Comparison of ENCODE assay signal across 8 cellular contexts in the genomic region with DNA sequence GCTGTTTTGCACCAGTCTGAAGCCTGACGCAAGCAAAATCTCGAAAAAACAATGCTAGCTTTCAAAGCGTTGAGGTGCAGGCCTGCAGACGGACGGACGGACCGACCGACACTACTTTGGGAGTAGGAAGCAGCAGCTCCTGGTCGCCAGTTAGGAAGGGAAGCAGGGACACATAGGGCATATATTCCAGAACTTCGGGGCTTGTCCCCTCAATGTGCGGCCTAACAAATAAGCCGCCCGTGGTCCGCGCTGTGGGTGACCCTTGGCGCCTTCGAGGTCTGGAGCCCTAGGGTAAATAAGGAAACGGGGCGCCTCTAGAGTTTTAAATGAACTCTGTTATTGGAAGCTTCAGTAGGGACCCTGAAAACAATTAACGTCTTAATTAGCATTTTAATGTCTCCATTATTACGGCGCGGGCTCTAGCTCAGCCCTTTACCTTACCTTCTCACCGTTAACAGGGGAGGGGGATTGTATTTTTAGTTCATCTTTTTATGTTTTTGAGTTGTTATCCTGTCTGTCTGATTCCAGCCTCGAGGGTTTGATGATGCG. TPM values are rescaled to one million over a fixed set of nuclear protein-coding genes. Genes with fewer than 3 reads are reported as not detected.
A peak's percentile ranks its signal among the peaks of the same experiment; 100 is the strongest.
DNase-seq lines count a peak whose midpoint lies in the region; ATAC-seq and TF ChIP-seq lines count a peak whose summit lies in the region.

No MANE protein-coding gene starts in this region.

- H3K9ac ChIP-seq in DND-41 (ENCODE audit: low read depth, low read length) (no peak overlapping the region), trophoblast cell (ENCODE audit: low read length) (no peak overlapping the region)

- no peaks in the 10 kb centered on the region for H3K36me3 ChIP-seq in DND-41 (ENCODE audit: insufficient read depth, low read length)
- H3K36me3 ChIP-seq in trophoblast cell (ENCODE audit: control insufficient read depth in 1 of 2, insufficient read depth in 2 of 2, low read length in 2 of 2): no peaks in the 10 kb centered on the region

- H3K27me3 ChIP-seq in DND-41 (ENCODE audit: insufficient read depth, low read length, poor library complexity) (peaks cover 22% of the 10 kb centered on the region), trophoblast cell (ENCODE audit: insufficient read depth, low read length) (peaks cover 60% of the 10 kb centered on the region)

- H3K4me1 ChIP-seq in DND-41 (ENCODE audit: insufficient read depth, low read length) (peaks cover 27% of the 10 kb centered on the region), trophoblast cell (ENCODE audit: control insufficient read depth in 1 of 2, insufficient read depth in 2 of 2, low read length in 2 of 2) (peaks cover 21 to 26% of the 10 kb centered on the region in 2 experiments)

- no peak overlapping the region for H4K12ac ChIP-seq in trophoblast cell (ENCODE audit: low read depth, low read length)

- H2BK12ac ChIP-seq in trophoblast cell (ENCODE audit: low read length): no peak overlapping the region

- H3K9me3 Mint-ChIP-seq in T-cell: no peaks in the 10 kb centered on the region

- H3K9me3 ChIP-seq in DND-41 (ENCODE audit: insufficient read depth, low read length, severe bottlenecking) (no peaks in the 10 kb centered on the region), trophoblast cell (ENCODE audit: insufficient read depth, low read depth, low read length) (peaks cover 5% of the 10 kb centered on the region)

- no peak overlapping the region for H2AK5ac ChIP-seq in trophoblast cell (ENCODE audit: low read length)

- H3K4me1 Mint-ChIP-seq in T-cell: peaks cover 27 to 31% (median 30%) of the 10 kb centered on the region in 3 donors

- DNase-seq in DND-41 (no peak), T-cell (peak in 1 of 34 experiments; percentile 3), foreskin fibroblast (no peak), trophoblast cell (no peak), NK-92 (lab: John Stamatoyannopoulos, UW; ENCODE audit: unreplicated experiment) (no peak)

- no peak overlapping the region for H4K8ac ChIP-seq in trophoblast cell (ENCODE audit: low read depth, low read length)

- H3K4me3 Mint-ChIP-seq in T-cell: peak overlapping the region; percentile 69 to 75 (median 74)

- H3K14ac ChIP-seq in trophoblast cell (ENCODE audit: low read length): no peak overlapping the region

- POLR2A ChIA-PET in T-cell (lab: Charles Lee): interaction anchor here in 1 of 2 donors (0.5 kb wide), 1 partner anchor 139 kb away, joined by 3 read pairs; no protein-coding TSS in a partner anchor

- H3K27ac Mint-ChIP-seq in T-cell: peak overlapping the region in 1 of 2 donors; percentile 46

- peaks cover under 1% of the 10 kb centered on the region for H3K36me3 Mint-ChIP-seq in T-cell

- H3K4me2 ChIP-seq in DND-41 (ENCODE audit: insufficient read depth, low read length) (peak overlapping the region; percentile 79), trophoblast cell (ENCODE audit: low read length) (peak overlapping the region; percentile 68)

- TF ChIP-seq CTCF in DND-41 (IDR thresholded peaks at IDR 0.05; ENCODE audit: borderline replicate concordance, extremely low read depth, low read length, poor library complexity, severe bottlenecking): no peak
- no peak for TF ChIP-seq CTCF in foreskin fibroblast (IDR thresholded peaks at IDR 0.05; ENCODE audit: low read depth, low read length)

- CTCF ChIA-PET in T-cell (lab: Charles Lee): no interaction called here

- H2BK120ac ChIP-seq in trophoblast cell (ENCODE audit: insufficient read depth, low read length, poor library complexity): no peak overlapping the region

- no peak overlapping the region for H3K4ac ChIP-seq in trophoblast cell (ENCODE audit: low read depth, low read length)

- no CpG with 5 or more reads among the region's 26 CpGs for WGBS in trophoblast cell (ENCODE audit: extremely low coverage, insufficient coverage, insufficient read length)

- H2BK5ac ChIP-seq in trophoblast cell (ENCODE audit: low read depth, low read length, poor library complexity): no peak overlapping the region

- no peak overlapping the region for H3K23ac ChIP-seq in trophoblast cell (ENCODE audit: low read length)

- no peak overlapping the region for H4K91ac ChIP-seq in trophoblast cell (ENCODE audit: low read depth, low read length)

- H3K18ac ChIP-seq in trophoblast cell (ENCODE audit: low read length): no peak overlapping the region

- H3K27ac ChIP-seq in DND-41 (ENCODE audit: low read length) (no peak overlapping the region), trophoblast cell (ENCODE audit: low read depth, low read length) (no peak overlapping the region)

- H3K79me1 ChIP-seq in trophoblast cell (ENCODE audit: low read length): no peaks in the 10 kb centered on the region

- no peaks in the 10 kb centered on the region for H3K79me2 ChIP-seq in DND-41 (ENCODE audit: insufficient read depth, low read length)
- H3K79me2 ChIP-seq in trophoblast cell (ENCODE audit: control insufficient read depth, insufficient read depth, low read length, poor library complexity): no peaks in the 10 kb centered on the region

- no peaks in the 10 kb centered on the region for H4K20me1 ChIP-seq in DND-41 (ENCODE audit: insufficient read depth, low read length)

- H3K4me3 ChIP-seq in DND-41 (ENCODE audit: low read depth in 1 of 2, low read length in 2 of 2) (0 out of 4 replicates have a peak overlapping the region, but pooled peaks of 1 of the 2 experiments have one; percentile 12), foreskin fibroblast (ENCODE audit: low read depth in 1 of 2, low read length in 2 of 2) (peak overlapping the region; percentile 61), trophoblast cell (ENCODE audit: low read depth, low read length) (no peak overlapping the region)

- no peak for ATAC-seq in DND-41 (ENCODE audit: insufficient read depth, low read depth)
- no peak for ATAC-seq in T-cell (replicated peaks in 1 of 4)
- ATAC-seq in GM21390 (IDR thresholded peaks at IDR 0.05; ENCODE audit: unreplicated experiment): no peak
- ATAC-seq in HG02642 (IDR thresholded peaks at IDR 0.05; ENCODE audit: poor library complexity, unreplicated experiment): no peak
- no peak for ATAC-seq in GM18867 (IDR thresholded peaks at IDR 0.05; ENCODE audit: unreplicated experiment)

- H2AFZ ChIP-seq in DND-41 (ENCODE audit: low read depth, low read length) (no peak overlapping the region), trophoblast cell (ENCODE audit: insufficient read depth, low read length, poor library complexity) (no peak overlapping the region)

- peaks cover 50 to 54% of the 10 kb centered on the region in 2 donors for H3K27me3 Mint-ChIP-seq in T-cell

RNA-seq across cellular contexts. Expression of a gene that starts 1.4 kb away (rescaled TPM):
- total RNA-seq in T-cell: 1 to 10 TPM; 1.3 to 5.8 (median 3.6) TPM
- polyA plus RNA-seq in trophoblast cell (2013): not detected in 2 replicates
